In the genomic region with DNA sequence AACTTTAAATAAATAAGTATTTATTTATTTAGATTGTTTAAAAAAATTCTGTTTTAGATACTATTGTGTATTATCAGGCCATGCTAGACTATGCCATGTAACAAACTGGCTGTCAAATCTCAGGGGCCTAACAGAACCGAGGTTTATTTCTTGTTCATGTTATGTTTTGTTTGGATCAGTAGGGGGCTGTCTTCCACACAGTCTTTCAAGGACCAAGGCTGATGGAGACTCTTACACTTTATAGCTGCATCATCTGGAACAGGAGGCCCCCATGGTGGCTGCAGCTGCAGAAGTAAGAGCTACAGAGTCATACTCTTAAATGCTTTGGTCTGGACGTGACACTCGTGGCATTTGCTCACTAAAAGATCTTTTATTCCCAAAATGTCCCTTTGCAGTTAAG, we compare ENCODE assay signal across 18 cellular contexts. TPM values are rescaled to one million over a fixed set of nuclear protein-coding genes. Genes with fewer than 3 reads are reported as not detected.
DNase-seq lines count a peak whose midpoint lies in the region; ATAC-seq and TF ChIP-seq lines count a peak whose summit lies in the region.
"Had no signal": no experiment of that assay in that cellular context is flagged by ENCODE, and none has a peak within 500 bp of the region (broad histone marks: within the 10 kb centered on the region; RNA-seq: fewer than 3 reads in every experiment).

No MANE protein-coding gene starts in this region.

- H3K4me3 ChIP-seq in A673 (ENCODE audit: low read depth, low read length, poor library complexity, severe bottlenecking): no peak overlapping the region
- H3K4me3 ChIP-seq: tibial nerve had no signal

- intact Hi-C loops in A673 (cut with micrococcal nuclease; ENCODE audit: unreplicated experiment) (no loop called here), posterior vena cava (cut with DNase I) (no loop called here)

- no peaks in the 10 kb centered on the region for H3K27me3 ChIP-seq in A673 (replicated peaks; ENCODE audit: insufficient read depth, low read depth, low read length, poor library complexity)
- H3K27me3 ChIP-seq: tibial nerve had no signal

- H3K4me1 Mint-ChIP-seq in chondrocyte (ENCODE audit: low read depth): peaks cover 8% of the 10 kb centered on the region

- TF ChIP-seq CTCF in A673 (conservative IDR thresholded peaks at IDR 0.05; ENCODE audit: low read depth, low read length): no peak; the same call in 1 of the 2 replicates
- peak; percentile 49 for TF ChIP-seq CTCF in chondrocyte (IDR thresholded peaks at IDR 0.05)

- no TSS peak for BruUV-seq in A673 (replicated peaks; lab: Mats Ljungman, UMichigan)

- CTCF ChIA-PET in A673 (lab: Charles Lee): no interaction called here

- no peaks in the 10 kb centered on the region for H3K4me1 ChIP-seq in A673 (ENCODE audit: insufficient read depth, low read length, poor library complexity, severe bottlenecking)

- no peak overlapping the region for H3K4me3 Mint-ChIP-seq in chondrocyte (ENCODE audit: unreplicated experiment)
- H3K4me3 Mint-ChIP-seq: brain; T-helper 2 cell treated with Interferon-gamma antibody and Interleukin-4, amounts not matched to agents 5 μg/mL and 100 μg/mL, for 36 hours had no signal

- no peaks in the 10 kb centered on the region for H3K36me3 ChIP-seq in A673 (ENCODE audit: insufficient read depth, low read length, poor library complexity, severe bottlenecking)
- H3K36me3 ChIP-seq: tibial nerve had no signal

- ATAC-seq in GM19324 (IDR thresholded peaks at IDR 0.05; ENCODE audit: low FRiP score, unreplicated experiment) (peak; percentile 67), HG03565 (IDR thresholded peaks at IDR 0.05; ENCODE audit: unreplicated experiment) (peak; percentile 88), GM18873 (IDR thresholded peaks at IDR 0.05; ENCODE audit: low FRiP score, unreplicated experiment) (no peak)

- DNase-seq in A673 (ENCODE audit: low spot score) (peak; percentile 1), chondrocyte (ENCODE audit: low spot score) (no peak), H4 (ENCODE audit: low spot score) (no peak), NOMO-1 treated with DMSO at 0.1 percent for 48 hours (lab: John Stamatoyannopoulos, UW; ENCODE audit: unreplicated experiment) (no peak), posterior vena cava (ENCODE audit: low spot score) (no peak)
- DNase-seq: activated CD4-positive, alpha-beta T cell treated with anti-CD3 and anti-CD28 coated beads, Interleukin-2, amount 50 U/mL, for 4 hours; activated effector memory CD4-positive, alpha-beta T cell treated with Interleukin-2 at 50 U/mL for 16 hours; effector CD8-positive, alpha-beta T cell; kidney; stimulated activated CD4-positive, alpha-beta T cell treated with anti-CD3 and anti-CD28 coated beads, Interleukin-1b, Interleukin-23, amount 100 ng/mL, for 48 hours; stimulated activated CD8-positive, alpha-beta memory T cell treated with anti-CD3 and anti-CD28 coated beads, Interleukin-4, amount 100 ng/mL, for 48 hours had no signal

- H3K36me3 Mint-ChIP-seq in chondrocyte (ENCODE audit: low read depth): no peaks in the 10 kb centered on the region
- H3K36me3 Mint-ChIP-seq: brain had no signal

- H3K27ac Mint-ChIP-seq in chondrocyte (ENCODE audit: unreplicated experiment): no peak overlapping the region
- H3K27ac Mint-ChIP-seq: T-helper 2 cell treated with Interferon-gamma antibody and Interleukin-4, amounts not matched to agents 5 μg/mL and 100 μg/mL, for 36 hours had no signal

- H3K27me3 Mint-ChIP-seq in chondrocyte (ENCODE audit: low read depth): no peaks in the 10 kb centered on the region
- H3K27me3 Mint-ChIP-seq: brain had no signal

- no peaks in the 10 kb centered on the region for H3K9me3 ChIP-seq in A673 (ENCODE audit: low read depth, low read length, poor library complexity, severe bottlenecking)
- H3K9me3 ChIP-seq: tibial nerve had no signal

- POLR2A ChIA-PET in A673 (lab: Charles Lee; ENCODE audit: low non-redundant PET): no interaction called here

- H3K27ac ChIP-seq in A673 (ENCODE audit: low read depth, low read length, poor library complexity, severe bottlenecking): no peak overlapping the region
- H3K27ac ChIP-seq: tibial nerve had no signal

- H3K9me3 Mint-ChIP-seq in chondrocyte (ENCODE audit: low read depth): no peaks in the 10 kb centered on the region
- H3K9me3 Mint-ChIP-seq: brain; T-helper 2 cell treated with Interferon-gamma antibody and Interleukin-4, amounts not matched to agents 5 μg/mL and 100 μg/mL, for 36 hours had no signal

RNA-seq across cellular contexts. Expression of a gene that starts 33.0 kb away (rescaled TPM):
- not detected in 2 replicates for total RNA-seq in A673 (2021)
- total RNA-seq in chondrocyte: not detected in 3 replicates
- total RNA-seq in H4 (2014; rRNA removed; shearing (Covaris generic)): 0.47 and 1.4 TPM in 2 replicates
- total RNA-seq in posterior vena cava: not detected
- total RNA-seq: glomerular endothelial cell, tibial nerve had no signal
